ENCODE assay signal across 8 cellular contexts in the genomic region with DNA sequence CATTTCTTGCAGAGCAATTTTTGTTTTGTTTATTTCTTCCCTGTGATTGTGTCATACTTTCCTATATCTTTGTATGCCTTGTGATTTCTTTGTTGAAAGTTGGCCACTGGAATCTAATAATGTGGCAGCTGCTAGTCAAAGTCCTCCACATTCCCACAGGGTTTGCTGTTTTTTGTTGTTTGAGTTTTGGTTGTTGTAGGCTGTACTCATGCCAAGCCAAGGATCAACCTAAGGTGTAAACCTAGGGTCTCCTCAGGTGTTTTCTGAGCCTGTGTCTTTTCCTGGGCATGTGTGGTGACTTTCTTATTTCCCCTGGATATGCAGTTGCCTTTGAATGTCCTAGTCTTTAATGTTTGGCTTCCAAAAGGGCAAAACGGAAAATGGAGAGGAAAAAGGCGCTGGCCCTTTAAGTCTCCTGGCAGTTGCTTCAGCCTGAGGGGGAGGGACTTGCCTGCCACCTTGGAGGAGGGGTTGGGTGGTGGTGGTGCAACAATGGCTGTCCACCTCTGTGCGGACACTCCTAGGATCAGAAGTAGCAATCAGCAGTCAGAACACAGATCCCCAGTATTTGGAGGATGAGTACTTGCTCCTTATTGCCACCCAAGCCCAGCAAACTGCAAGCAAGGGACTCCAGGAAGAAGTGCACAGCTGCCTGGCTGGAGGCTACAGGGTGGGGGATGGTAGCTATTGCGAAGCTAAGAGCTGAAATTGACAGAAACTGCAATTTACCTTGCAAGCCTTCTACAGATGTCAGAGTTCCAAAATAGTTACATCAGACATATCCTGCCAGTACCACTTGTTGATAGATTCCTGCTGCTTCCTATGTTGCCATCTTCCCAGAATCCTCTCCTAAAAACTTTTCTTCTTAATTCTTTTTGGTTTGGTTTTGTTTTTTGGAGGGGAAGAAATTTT. TPM values are rescaled to one million over a fixed set of nuclear protein-coding genes. Genes with fewer than 3 reads are reported as not detected.
DNase-seq lines count a peak whose midpoint lies in the region; ATAC-seq and TF ChIP-seq lines count a peak whose summit lies in the region.

No MANE protein-coding gene starts in this region.

- H3K27ac ChIP-seq in KMS-11 (peak overlapping the region; percentile 66), SU-DHL-6 (ENCODE audit: low read depth, low read length) (no peak overlapping the region), iPS-20b (ENCODE audit: low read length) (peak overlapping the region; percentile 96)

- H3K36me3 ChIP-seq in KMS-11 (ENCODE audit: insufficient read depth), result no peaks in the 10 kb centered on the region
- H3K36me3 ChIP-seq in SU-DHL-6 (ENCODE audit: low read length), result no peaks in the 10 kb centered on the region
- H3K36me3 ChIP-seq in iPS-20b (ENCODE audit: insufficient read depth, low read depth, low read length), result no peaks in the 10 kb centered on the region

- no peaks in the 10 kb centered on the region for H3K79me2 ChIP-seq in KMS-11 (ENCODE audit: insufficient read depth, low read depth)
- no peaks in the 10 kb centered on the region for H3K79me2 ChIP-seq in SU-DHL-6 (ENCODE audit: insufficient read depth, low read length)

- TF ChIP-seq CTCF in KMS-11 (conservative IDR thresholded peaks at IDR 0.05; ENCODE audit: low read depth, low read length) (no peak), SU-DHL-6 (IDR thresholded peaks at IDR 0.05; ENCODE audit: insufficient read depth, low read length, poor library complexity, severe bottlenecking) (no peak)

- H3K4me3 ChIP-seq in KMS-11 (IDR thresholded peaks at IDR 0.05; ENCODE audit: insufficient read depth, low read depth, low read length), result no peak overlapping the region
- no peak overlapping the region for H3K4me3 ChIP-seq in SU-DHL-6 (ENCODE audit: insufficient read depth, low read length, poor library complexity, severe bottlenecking)
- peak overlapping the region; percentile 72 for H3K4me3 ChIP-seq in iPS-20b (ENCODE audit: low read length)

- ATAC-seq in HG03045 (IDR thresholded peaks at IDR 0.05; ENCODE audit: unreplicated experiment) (no peak), sciatic nerve (no peak)

- H3K27me3 ChIP-seq in KMS-11 (ENCODE audit: insufficient read depth, low read depth), result no peaks in the 10 kb centered on the region
- H3K27me3 ChIP-seq in SU-DHL-6 (ENCODE audit: low read length), result no peaks in the 10 kb centered on the region
- peaks cover 6% of the 10 kb centered on the region; the same call in 1 of the 2 replicates for H3K27me3 ChIP-seq in iPS-20b (ENCODE audit: insufficient read depth, low read length)

- peaks cover 28% of the 10 kb centered on the region for H3K4me1 ChIP-seq in KMS-11 (ENCODE audit: low read depth, poor library complexity, severe bottlenecking)
- peaks cover 18% of the 10 kb centered on the region; the same call in 1 of the 2 replicates for H3K4me1 ChIP-seq in iPS-20b (ENCODE audit: insufficient read depth, low read length)

- intact Hi-C loops in sciatic nerve (cut with DNase I), result no loop called here

- no peaks in the 10 kb centered on the region for H3K9me3 ChIP-seq in SU-DHL-6 (ENCODE audit: insufficient read depth, low read length)
- no peaks in the 10 kb centered on the region for H3K9me3 ChIP-seq in iPS-20b (ENCODE audit: insufficient read depth, low read depth, low read length)

- peak overlapping the region; percentile 43 for H3K9ac ChIP-seq in KMS-11
- H3K9ac ChIP-seq in SU-DHL-6 (ENCODE audit: low read length), result no peak overlapping the region
- H3K9ac ChIP-seq in iPS-20b (ENCODE audit: low read depth, low read length), result peak overlapping the region; percentile 78; the same call in 1 of the 2 replicates

- peak; percentile 1 for DNase-seq in COR-L47 (lab: John Stamatoyannopoulos, UW)
- no peak for DNase-seq in GM19240 (ENCODE audit: insufficient read length, low spot score)
- DNase-seq in stimulated activated CD4-positive, alpha-beta T cell treated with anti-CD3 and anti-CD28 coated beads, Interleukin-2, amount 100 ng/mL, for 24 hours, result no peak
- no peak for DNase-seq in sciatic nerve (ENCODE audit: low spot score)

- H3K9me2 ChIP-seq in SU-DHL-6 (replicated peaks; ENCODE audit: insufficient read depth, low read length), result no peaks in the 10 kb centered on the region

- H3K4me2 ChIP-seq in KMS-11 (peak overlapping the region; percentile 87), SU-DHL-6 (ENCODE audit: low read depth, low read length, poor library complexity, severe bottlenecking) (peak overlapping the region; percentile 8)

- no peaks in the 10 kb centered on the region for H3F3A ChIP-seq in SU-DHL-6 (ENCODE audit: insufficient read depth)

- H2AFZ ChIP-seq in KMS-11 (ENCODE audit: low read depth), result peak overlapping the region; percentile 100
- peak overlapping the region; percentile 52 for H2AFZ ChIP-seq in SU-DHL-6 (ENCODE audit: low read depth, low read length, severe bottlenecking)

- H4K20me1 ChIP-seq in KMS-11 (ENCODE audit: insufficient read depth) (no peaks in the 10 kb centered on the region), SU-DHL-6 (ENCODE audit: low read depth, low read length) (no peaks in the 10 kb centered on the region)

RNA-seq across cellular contexts. Expression of gene ZNF518A, which starts 5.6 kb away (rescaled TPM):
- total RNA-seq in sciatic nerve, result 33.4 TPM
